ENCODE assay signal across 11 cellular contexts in genomic region chr3:4394048-4394447, GRCh38.
DNase-seq lines count a peak whose midpoint lies in the region; ATAC-seq and TF ChIP-seq lines count a peak whose summit lies in the region.
"Had no signal": no experiment of that assay in that cellular context is flagged by ENCODE, and none has a peak within 500 bp of the region (broad histone marks: within the 10 kb centered on the region; RNA-seq: fewer than 3 reads in every experiment).

No MANE protein-coding gene starts in this region.

- H3K4me1 Mint-ChIP-seq in Calu3 (ENCODE audit: low read depth, unreplicated experiment): no peaks in the 10 kb centered on the region
- H3K4me1 Mint-ChIP-seq: brain had no signal

- ATAC-seq in GM21723 (IDR thresholded peaks at IDR 0.05; ENCODE audit: unreplicated experiment): no peak
- ATAC-seq: lower lobe of right lung had no signal

- no peaks in the 10 kb centered on the region for H3K27me3 ChIP-seq in osteoblast (ENCODE audit: insufficient read depth, low read length)

- no peaks in the 10 kb centered on the region for H3K9me3 Mint-ChIP-seq in Calu3 (ENCODE audit: low read depth, unreplicated experiment)

- BruUV-seq in Calu3 (replicated peaks; lab: Mats Ljungman, UMichigan): no TSS peak

- no peaks in the 10 kb centered on the region for H3K4me1 ChIP-seq in osteoblast (ENCODE audit: insufficient read depth, low read length)
- H3K4me1 ChIP-seq: lower lobe of right lung had no signal

- H3K4me3 Mint-ChIP-seq in Calu3 (ENCODE audit: low read depth, unreplicated experiment): no peak overlapping the region
- H3K4me3 Mint-ChIP-seq: brain had no signal

- no peak overlapping the region for H3K4me2 ChIP-seq in osteoblast (ENCODE audit: insufficient read depth, low read length)

- intact Hi-C loops in Calu3 (cut with micrococcal nuclease; ENCODE audit: unreplicated experiment): no loop called here

- no peaks in the 10 kb centered on the region for H4K20me1 ChIP-seq in osteoblast (ENCODE audit: insufficient read depth, low read length)

- no peak overlapping the region for H3K27ac Mint-ChIP-seq in Calu3 (ENCODE audit: unreplicated experiment)
- H3K27ac Mint-ChIP-seq: brain had no signal

- DNase-seq in AML-193 (lab: John Stamatoyannopoulos, UW): peak; percentile 61 to 64
- DNase-seq in KBM-7: peak; percentile 44
- DNase-seq in activated CD8-positive, alpha-beta memory T cell treated with anti-CD3 and anti-CD28 coated beads, Interleukin-2, amount 50 U/mL, for 4 hours: peak; percentile 28
- peak; percentile 74 for DNase-seq in fibroblast of pulmonary artery (ENCODE audit: low read depth)
- no peak for DNase-seq in GM10266 (ENCODE audit: extremely low spot score)
- no peak for DNase-seq in Calu3
- DNase-seq in osteoblast (ENCODE audit: insufficient read length, low spot score, missing footprints): no peak
- DNase-seq: lower lobe of right lung, NCI-H82 had no signal

- no peak for TF ChIP-seq CTCF in fibroblast of pulmonary artery (IDR thresholded peaks at IDR 0.05; ENCODE audit: low read length, missing control alignments)
- no peak for TF ChIP-seq CTCF in GM10266 (IDR thresholded peaks at IDR 0.05; ENCODE audit: control insufficient read depth, insufficient read depth, low read depth, missing control alignments)
- TF ChIP-seq CTCF in Calu3 (IDR thresholded peaks at IDR 0.05; ENCODE audit: unreplicated experiment): no peak
- TF ChIP-seq CTCF in osteoblast (IDR thresholded peaks at IDR 0.05; ENCODE audit: extremely low read depth, low read depth, low read length): no peak

- in situ Hi-C loops in KBM-7 (cut with MboI; ENCODE audit: low pct_unique_long_range_greater_than_20kb, low sequenced_read_pairs): no loop called here

- no peak overlapping the region for H3K4me3 ChIP-seq in fibroblast of pulmonary artery (replicated peaks; ENCODE audit: low read depth, low read length)
- no peak overlapping the region for H3K4me3 ChIP-seq in osteoblast (ENCODE audit: insufficient read depth, low read length)
- H3K4me3 ChIP-seq: lower lobe of right lung had no signal

- H3K27ac ChIP-seq in osteoblast (ENCODE audit: low read depth, low read length): no peak overlapping the region
- H3K27ac ChIP-seq: lower lobe of right lung had no signal

- no peaks in the 10 kb centered on the region for H3K79me2 ChIP-seq in osteoblast (ENCODE audit: insufficient read depth, low read length)

- H3K36me3 Mint-ChIP-seq in Calu3 (ENCODE audit: insufficient read depth, unreplicated experiment): no peaks in the 10 kb centered on the region

- H3K36me3 ChIP-seq in osteoblast (ENCODE audit: insufficient read depth, low read length): no peaks in the 10 kb centered on the region

- CTCF ChIA-PET in Calu3 (lab: Charles Lee): no interaction called here

- no peak overlapping the region for H2AFZ ChIP-seq in osteoblast (ENCODE audit: low read length)

- no peaks in the 10 kb centered on the region for H3K27me3 Mint-ChIP-seq in Calu3 (ENCODE audit: unreplicated experiment)
- H3K27me3 Mint-ChIP-seq: brain had no signal

- no peaks in the 10 kb centered on the region for H3K9me3 ChIP-seq in osteoblast (ENCODE audit: low read depth, low read length)
- H3K9me3 ChIP-seq: lower lobe of right lung had no signal

Comparison
In these comparisons a context has a peak if more than half of its experiments do, and no peak if none do; other contexts are left out.
1. DNase-seq: peak in AML-193 (2 of 2), KBM-7 (single experiment), activated CD8-positive, alpha-beta memory T cell treated with anti-CD3 and anti-CD28 coated beads, Interleukin-2, amount 50 U/mL, for 4 hours (single experiment) and fibroblast of pulmonary artery (single experiment); none in GM10266 (single experiment), Calu3 (single experiment) and osteoblast (single experiment).